In the genomic region with DNA sequence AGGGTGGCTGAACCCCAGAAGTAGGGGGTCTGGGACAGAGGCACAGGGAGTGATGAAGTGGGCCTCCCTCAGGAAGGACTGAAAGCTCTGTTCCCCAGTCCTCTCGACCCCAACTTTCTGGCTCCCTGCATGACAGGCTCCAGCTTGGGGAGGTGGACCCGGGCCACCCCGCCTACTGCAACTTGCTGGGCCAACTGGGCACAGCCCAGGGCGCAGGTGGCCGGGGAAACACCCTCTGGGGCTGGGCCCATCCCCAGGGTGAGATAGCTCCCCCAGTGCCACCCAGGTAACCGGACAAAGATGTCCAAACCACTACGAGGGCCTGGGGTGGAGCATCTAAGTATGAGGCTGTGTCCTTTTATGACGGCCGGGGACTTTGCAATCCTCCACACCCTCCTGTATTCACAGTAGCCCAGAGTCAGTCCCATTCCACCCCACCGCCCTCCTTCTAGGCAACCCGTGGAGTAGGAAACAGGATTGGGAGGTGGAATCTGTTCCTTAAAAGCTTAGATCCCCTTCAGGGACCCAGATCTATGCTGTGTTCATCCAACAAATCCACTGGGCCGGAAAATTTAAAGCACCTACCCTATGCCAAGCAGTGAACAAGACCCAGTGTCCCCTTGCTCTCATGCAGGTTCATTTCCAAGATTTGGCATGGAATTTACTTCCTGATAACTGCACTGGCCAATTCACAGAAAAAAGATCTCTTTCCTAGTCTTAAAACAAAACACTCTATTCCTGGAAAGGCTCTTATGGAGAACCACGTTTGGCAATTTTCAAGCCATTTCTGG, we compare ENCODE assay signal across 1 cellular context.
TF ChIP-seq lines count a peak whose summit lies in the region.

No MANE protein-coding gene starts in this region.

TF ChIP-seq in K562, 482 proteins besides CTCF, POLR2A, EP300 and RAD21:
- TF ChIP-seq, protein P1, sequence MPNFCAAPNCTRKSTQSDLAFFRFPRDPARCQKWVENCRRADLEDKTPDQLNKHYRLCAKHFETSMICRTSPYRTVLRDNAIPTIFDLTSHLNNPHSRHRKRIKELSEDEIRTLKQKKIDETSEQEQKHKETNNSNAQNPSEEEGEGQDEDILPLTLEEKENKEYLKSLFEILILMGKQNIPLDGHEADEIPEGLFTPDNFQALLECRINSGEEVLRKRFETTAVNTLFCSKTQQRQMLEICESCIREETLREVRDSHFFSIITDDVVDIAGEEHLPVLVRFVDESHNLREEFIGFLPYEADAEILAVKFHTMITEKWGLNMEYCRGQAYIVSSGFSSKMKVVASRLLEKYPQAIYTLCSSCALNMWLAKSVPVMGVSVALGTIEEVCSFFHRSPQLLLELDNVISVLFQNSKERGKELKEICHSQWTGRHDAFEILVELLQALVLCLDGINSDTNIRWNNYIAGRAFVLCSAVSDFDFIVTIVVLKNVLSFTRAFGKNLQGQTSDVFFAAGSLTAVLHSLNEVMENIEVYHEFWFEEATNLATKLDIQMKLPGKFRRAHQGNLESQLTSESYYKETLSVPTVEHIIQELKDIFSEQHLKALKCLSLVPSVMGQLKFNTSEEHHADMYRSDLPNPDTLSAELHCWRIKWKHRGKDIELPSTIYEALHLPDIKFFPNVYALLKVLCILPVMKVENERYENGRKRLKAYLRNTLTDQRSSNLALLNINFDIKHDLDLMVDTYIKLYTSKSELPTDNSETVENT (CRISPR knock-in tag; IDR thresholded peaks at IDR 0.05) = peak; percentile 7; the same call in 1 of the 2 replicates
- TF ChIP-seq CC2D1A (IDR thresholded peaks at IDR 0.05) (peak; percentile 27; the same call in 1 of the 2 replicates), SMARCA5 (IDR thresholded peaks at IDR 0.05) (no peak)
